In the genomic region with DNA sequence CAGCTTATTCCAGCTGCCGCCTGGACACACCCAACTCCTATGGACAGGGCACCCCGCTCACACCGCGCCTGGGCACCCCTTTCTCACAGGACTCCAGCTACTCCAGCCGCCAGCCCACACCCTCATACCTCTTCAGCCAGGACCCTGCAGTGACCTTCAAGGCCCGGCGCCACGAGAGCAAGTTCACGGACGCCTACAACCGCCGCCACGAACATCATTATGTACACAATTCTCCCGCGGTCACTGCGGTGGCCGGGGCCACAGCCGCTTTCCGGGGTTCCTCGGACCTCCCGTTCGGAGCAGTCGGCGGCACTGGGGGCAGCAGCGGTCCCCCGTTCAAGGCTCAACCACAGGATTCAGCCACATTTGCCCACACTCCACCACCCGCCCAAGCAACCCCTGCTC, we compare ENCODE assay signal across 27 cellular contexts. TPM values are rescaled to one million over a fixed set of nuclear protein-coding genes. Genes with fewer than 3 reads are reported as not detected.
A peak's percentile ranks its signal among the peaks of the same experiment; 100 is the strongest.
DNase-seq lines count a peak whose midpoint lies in the region; ATAC-seq, FAIRE-seq and TF ChIP-seq lines count a peak whose summit lies in the region.
"Had no signal": no experiment of that assay in that cellular context is flagged by ENCODE, and none has a peak within 500 bp of the region (broad histone marks: within the 10 kb centered on the region; RNA-seq: fewer than 3 reads in every experiment).

No MANE protein-coding gene starts in this region.

- H2BK12ac ChIP-seq in neuronal stem cell (ENCODE audit: low read length): no peak overlapping the region

- H2AFZ ChIP-seq in K562 (ENCODE audit: low read depth, low read length) (no peak overlapping the region), neuronal stem cell (ENCODE audit: low read length) (no peak overlapping the region)
- H2AFZ ChIP-seq: PC-9 had no signal

- no peak overlapping the region for H3K23ac ChIP-seq in neuronal stem cell (ENCODE audit: low read depth, low read length, poor library complexity)

- no peak for TF ChIP-seq EP300 in K562 (IDR thresholded peaks at IDR 0.05; ENCODE audit: low read length)
- no peak for TF ChIP-seq EP300 in stomach (IDR thresholded peaks at IDR 0.05)

- no peak overlapping the region for H3K27ac Mint-ChIP-seq in activated CD4-positive, alpha-beta T cell treated with anti-CD3 and anti-CD28 coated beads for 36 hours
- peak overlapping the region in 5 of 8 donors; percentile 8 to 75 (median 52) for H3K27ac Mint-ChIP-seq in CD8-positive, alpha-beta memory T cell
- H3K27ac Mint-ChIP-seq: mesothelial cell of epicardium, nephron progenitor cell had no signal

- peaks cover 45% of the 10 kb centered on the region for H3K4me1 Mint-ChIP-seq in activated CD4-positive, alpha-beta T cell treated with anti-CD3 and anti-CD28 coated beads for 36 hours
- H3K4me1 Mint-ChIP-seq in CD8-positive, alpha-beta memory T cell: peaks cover 43 to 75% (median 60%) of the 10 kb centered on the region in 3 donors

- peaks cover 31% of the 10 kb centered on the region for H3K79me1 ChIP-seq in neuronal stem cell (ENCODE audit: low read depth, low read length)

- no peak overlapping the region for H2BK15ac ChIP-seq in neuronal stem cell (ENCODE audit: low read length)

- H3K9ac ChIP-seq in K562 (ENCODE audit: insufficient read depth in 1 of 2, low read depth in 2 of 2, low read length in 2 of 2) (no peak overlapping the region), neuronal stem cell (ENCODE audit: low read depth, low read length, poor library complexity) (no peak overlapping the region)

- H4K20me1 ChIP-seq in K562 (replicated peaks; ENCODE audit: control insufficient read depth, insufficient read depth, low read length): peaks cover 26% of the 10 kb centered on the region

- BruUV-seq in K562 (replicated peaks; lab: Mats Ljungman, UMichigan): no TSS peak

- peaks cover 83% of the 10 kb centered on the region for H3K79me2 ChIP-seq in K562 (ENCODE audit: control insufficient read depth, insufficient read depth, low read length)

- CTCF ChIA-PET in activated CD4-positive, alpha-beta T cell treated with anti-CD3 and anti-CD28 coated beads for 36 hours (lab: Charles Lee): interaction anchor here (0.5 to 13.0 kb wide), 7 partner anchors 7 to 112 kb away, joined by 3 to 439 read pairs (median 16); a partner anchor contains a TSS
- CTCF ChIA-PET in CD8-positive, alpha-beta memory T cell (lab: Charles Lee): interaction anchor here (1.0 to 38.2 kb wide), 2 partner anchors 27 to 29 kb away, joined by 3 to 1908 read pairs; a partner anchor contains a TSS
- CTCF ChIA-PET in K562 (lab: Yijun Ruan, JAX; ENCODE audit: low intra/inter-chr PET ratio): interaction anchor here (5.5 kb wide), 1 partner anchor 14 kb away, joined by 73 read pairs; a partner anchor contains a TSS

- TF ChIP-seq POLR2A in K562 (conservative IDR thresholded peaks at IDR 0.05) (no peak), thyroid gland (IDR thresholded peaks at IDR 0.05) (no peak), stomach (IDR thresholded peaks at IDR 0.05) (no peak)

- no peak for ATAC-seq in activated CD4-positive, alpha-beta T cell treated with anti-CD3 and anti-CD28 coated beads for 36 hours
- no peak for ATAC-seq in K562

- 90% methylated on average over 22 of the region's 27 CpGs for WGBS in K562 (ENCODE audit: insufficient coverage, low coverage, missing lambda C conversion rate)
- no CpG with 5 or more reads among the region's 27 CpGs for WGBS in neuronal stem cell (ENCODE audit: extremely low coverage in 2 of 2, insufficient read length in 2 of 2, insufficient replicate concordance in 1 of 2), 2 donors
- WGBS in thyroid gland, 2 donors: 92 to 93% methylated on average over 27 of the region's 27 CpGs
- WGBS in stomach, 5 donors: 78 to 89% (median 85%) methylated on average over 21 to 27 of the region's 27 CpGs

- TF ChIP-seq CTCF in K562 (IDR thresholded peaks at IDR 0.05 in 2 of 3, conservative IDR thresholded peaks at IDR 0.05 in 1 of 3; ENCODE audit: insufficient read depth in 2 of 3, low read depth in 1 of 3, low read length in 3 of 3) (no peak), thyroid gland (IDR thresholded peaks at IDR 0.05) (no peak), stomach (IDR thresholded peaks at IDR 0.05) (no peak)

- peaks cover 36% of the 10 kb centered on the region for H3K36me3 ChIP-seq in CD8-positive, alpha-beta memory T cell (ENCODE audit: insufficient read depth, low read length)
- H3K36me3 ChIP-seq in K562 (ENCODE audit: control insufficient read depth, insufficient read depth, low read length): peaks cover 78% of the 10 kb centered on the region
- H3K36me3 ChIP-seq in neuronal stem cell (replicated peaks in 1 of 2; ENCODE audit: control insufficient read depth in 2 of 2, insufficient read depth in 2 of 2, low read length in 2 of 2): peaks cover 33 to 76% of the 10 kb centered on the region in 2 donors
- H3K36me3 ChIP-seq in thyroid gland: peaks cover 30 to 32% of the 10 kb centered on the region in 2 donors
- H3K36me3 ChIP-seq in stomach: peaks cover 38 to 57% (median 48%) of the 10 kb centered on the region in 4 donors

- peak overlapping the region; percentile 78 for H2BK5ac ChIP-seq in neuronal stem cell (ENCODE audit: low read length)

- no peak overlapping the region for H2AK5ac ChIP-seq in neuronal stem cell (ENCODE audit: low read depth, low read length)

- no peaks in the 10 kb centered on the region for H3K9me1 ChIP-seq in K562 (ENCODE audit: control insufficient read depth, insufficient read depth, low read length)

- no peaks in the 10 kb centered on the region for H3K9me3 Mint-ChIP-seq in activated CD4-positive, alpha-beta T cell treated with anti-CD3 and anti-CD28 coated beads for 36 hours (ENCODE audit: low read depth)
- H3K9me3 Mint-ChIP-seq in CD8-positive, alpha-beta memory T cell: no peaks in the 10 kb centered on the region
- H3K9me3 Mint-ChIP-seq: mesothelial cell of epicardium, nephron progenitor cell had no signal

- peaks cover 41% of the 10 kb centered on the region for H3K36me3 Mint-ChIP-seq in activated CD4-positive, alpha-beta T cell treated with anti-CD3 and anti-CD28 coated beads for 36 hours (ENCODE audit: low read depth)
- H3K36me3 Mint-ChIP-seq in CD8-positive, alpha-beta memory T cell: peaks cover 0 to 77% (median 10%) of the 10 kb centered on the region in 3 donors

- in situ Hi-C loops in K562 (cut with MboI): no loop called here

- no peak overlapping the region for H4K8ac ChIP-seq in neuronal stem cell (ENCODE audit: low read depth, low read length)

- no peak overlapping the region for H2BK120ac ChIP-seq in neuronal stem cell (ENCODE audit: low read depth, low read length)

- H3K9me3 ChIP-seq in CD8-positive, alpha-beta memory T cell (ENCODE audit: low read length): no peaks in the 10 kb centered on the region
- H3K9me3 ChIP-seq in K562 (replicated peaks; ENCODE audit: control insufficient read depth, insufficient read depth, low read depth, low read length) (no peaks in the 10 kb centered on the region), neuronal stem cell (replicated peaks in 1 of 2; ENCODE audit: control insufficient read depth in 2 of 2, insufficient read depth in 1 of 2, low read depth in 1 of 2, low read length in 2 of 2) (no peaks in the 10 kb centered on the region), thyroid gland (no peaks in the 10 kb centered on the region), stomach (no peaks in the 10 kb centered on the region)
- H3K9me3 ChIP-seq: SJSA1 had no signal

- POLR2A ChIA-PET in activated CD4-positive, alpha-beta T cell treated with anti-CD3 and anti-CD28 coated beads for 36 hours (lab: Charles Lee): interaction anchor here (3.4 kb wide), 1 partner anchor 15 kb away, joined by 32 read pairs; a partner anchor contains a TSS
- POLR2A ChIA-PET in CD8-positive, alpha-beta memory T cell (lab: Charles Lee): interaction anchor here (1.2 to 5.5 kb wide), 3 partner anchors 11 to 78 kb away, joined by 3 to 277 read pairs (median 29); a partner anchor contains a TSS
- POLR2A ChIA-PET in K562 (lab: Yijun Ruan, JAX): interaction anchor here (0.6 to 12.1 kb wide), 7 partner anchors 7 to 61 kb away, joined by 3 to 194 read pairs (median 5); a partner anchor contains a TSS

- H3K14ac ChIP-seq in neuronal stem cell (ENCODE audit: low read length): no peak overlapping the region

- H4K91ac ChIP-seq in neuronal stem cell (ENCODE audit: low read depth, low read length, poor library complexity): no peak overlapping the region

- DNase-seq in activated CD4-positive, alpha-beta T cell treated with anti-CD3 and anti-CD28 coated beads for 36 hours: peak; percentile 7
- no peak for DNase-seq in activated CD4-positive, alpha-beta T cell treated with anti-CD3 and anti-CD28 coated beads, Interleukin-2, amount 50 U/mL, for 1 hour
- DNase-seq in CD8-positive, alpha-beta memory T cell: no peak
- DNase-seq in K562 (ENCODE audit: extremely low read depth in 1 of 4, low spot score in 3 of 4) (no peak), neuronal stem cell (ENCODE audit: low spot score) (no peak), thyroid gland (no peak), stomach (no peak)
- DNase-seq in stimulated activated CD4-positive, alpha-beta T cell treated with anti-CD3 and anti-CD28 coated beads, Interleukin-4, amount 100 ng/mL, for 24 hours: no peak
- DNase-seq: activated CD4-positive, CD25-positive, alpha-beta regulatory T cell; activated gamma-delta T cell; cerebellar nuclear complex; effector CD8-positive, alpha-beta T cell; Kasumi-1; kidney glomerular epithelial cell; NCI-H1092; NCI-H2029; NCI-H226; NCI-H82; nephron progenitor cell; PC-9; stimulated activated CD4-positive, alpha-beta T cell treated with anti-CD3 and anti-CD28 coated beads, Interleukin-4, amount 100 ng/mL, for 4 hours had no signal

- TF ChIP-seq RAD21 in K562 (CRISPR knock-in tag; conservative IDR thresholded peaks at IDR 0.05 in 1 of 2, IDR thresholded peaks at IDR 0.05 in 1 of 2): no peak

- intact Hi-C loops in activated CD4-positive, alpha-beta T cell treated with anti-CD3 and anti-CD28 coated beads for 36 hours (cut with DNase I, micrococcal nuclease): loop anchor here (5.0 to 10.0 kb wide), 2 partner anchors 32 to 1555 kb away; a partner anchor contains a TSS
- intact Hi-C loops in K562 (cut with micrococcal nuclease): no loop called here
- intact Hi-C loops in thyroid gland (cut with DNase I): loop anchor here (5.0 kb wide), 1 partner anchor 112 kb away; no protein-coding TSS in a partner anchor
- intact Hi-C loops in stomach (cut with DNase I; ENCODE audit: low total_unique reads): loop anchor here (5.0 kb wide), 1 partner anchor 32 kb away; no protein-coding TSS in a partner anchor

- H3K18ac ChIP-seq in neuronal stem cell (ENCODE audit: low read length): no peak overlapping the region

- no peak overlapping the region for H3K4me3 ChIP-seq in CD8-positive, alpha-beta memory T cell (ENCODE audit: low read length)
- H3K4me3 ChIP-seq in K562 (no peak overlapping the region), neuronal stem cell (ENCODE audit: low read length in 2 of 2) (no peak overlapping the region), thyroid gland (replicated peaks in 1 of 3) (no peak overlapping the region), stomach (no peak overlapping the region)
- H3K4me3 ChIP-seq: PC-9, SJSA1 had no signal

- H3K4ac ChIP-seq in neuronal stem cell (ENCODE audit: low read length): no peak overlapping the region

- H3K4me1 ChIP-seq in CD8-positive, alpha-beta memory T cell (ENCODE audit: insufficient read depth, low read length): peaks cover 51% of the 10 kb centered on the region
- H3K4me1 ChIP-seq in K562 (replicated peaks in 1 of 2; ENCODE audit: control insufficient read depth in 2 of 2, insufficient read depth in 2 of 2, low read length in 2 of 2) (peaks cover 28 to 71% of the 10 kb centered on the region in 2 experiments), neuronal stem cell (ENCODE audit: control insufficient read depth in 2 of 2, insufficient read depth in 1 of 2, low read depth in 1 of 2, low read length in 2 of 2) (peaks cover 20 to 25% of the 10 kb centered on the region in 2 donors), thyroid gland (peaks cover 38 to 54% of the 10 kb centered on the region in 2 donors), stomach (peaks cover 59 to 90% (median 77%) of the 10 kb centered on the region in 4 donors)

- H3K27ac ChIP-seq in CD8-positive, alpha-beta memory T cell (ENCODE audit: low read depth, low read length): no peak overlapping the region
- H3K27ac ChIP-seq in K562 (ENCODE audit: extremely low read depth, low read depth, low read length): no peak overlapping the region
- no peak overlapping the region for H3K27ac ChIP-seq in neuronal stem cell (replicated peaks; ENCODE audit: low read length)
- no peak overlapping the region for H3K27ac ChIP-seq in thyroid gland
- H3K27ac ChIP-seq in stomach: peak overlapping the region in 1 of 5 donors; percentile 10
- H3K27ac ChIP-seq: PC-9, SJSA1 had no signal

- no peak overlapping the region for H3K4me3 Mint-ChIP-seq in activated CD4-positive, alpha-beta T cell treated with anti-CD3 and anti-CD28 coated beads for 36 hours
- peak overlapping the region in 6 of 7 donors; percentile 15 to 77 (median 36) for H3K4me3 Mint-ChIP-seq in CD8-positive, alpha-beta memory T cell
- H3K4me3 Mint-ChIP-seq: mesothelial cell of epicardium, nephron progenitor cell had no signal

- no peaks in the 10 kb centered on the region for H3K27me3 ChIP-seq in CD8-positive, alpha-beta memory T cell (ENCODE audit: insufficient read depth, low read length, poor library complexity, severe bottlenecking)
- H3K27me3 ChIP-seq in K562 (ENCODE audit: control insufficient read depth in 2 of 2, insufficient read depth in 2 of 2, low read length in 2 of 2) (no peaks in the 10 kb centered on the region), neuronal stem cell (ENCODE audit: control insufficient read depth in 3 of 3, insufficient read depth in 3 of 3, low read depth in 1 of 3, low read length in 3 of 3) (no peaks in the 10 kb centered on the region), thyroid gland (no peaks in the 10 kb centered on the region), stomach (no peaks in the 10 kb centered on the region)
- H3K27me3 ChIP-seq: SJSA1 had no signal

- no peak for FAIRE-seq in K562 (lab: Jason Lieb, UNC)
- FAIRE-seq: astrocyte, HTR-8/SVneo, urothelium cell line had no signal

- H3K27me3 Mint-ChIP-seq in activated CD4-positive, alpha-beta T cell treated with anti-CD3 and anti-CD28 coated beads for 36 hours: no peaks in the 10 kb centered on the region
- peaks cover 0 to 2% of the 10 kb centered on the region in 2 donors for H3K27me3 Mint-ChIP-seq in CD8-positive, alpha-beta memory T cell

- H3K4me2 ChIP-seq in K562 (ENCODE audit: insufficient read depth, low read length) (no peak overlapping the region), neuronal stem cell (ENCODE audit: insufficient read depth, low read length, poor library complexity, severe bottlenecking) (no peak overlapping the region)

RNA-seq across cellular contexts. Expression of a gene that starts 5.9 kb away (rescaled TPM):
- 10 to 100 TPM; 13.7 to 14.0 TPM for total RNA-seq in activated CD4-positive, alpha-beta T cell treated with anti-CD3 and anti-CD28 coated beads for 36 hours
- 10 to 100 TPM; 31.3 to 31.9 TPM for total RNA-seq in CD8-positive, alpha-beta memory T cell
- 2.4 TPM for polyA plus RNA-seq in CD8-positive, alpha-beta memory T cell
- 15.2 and 26.5 TPM in 2 replicates for total RNA-seq in K562 (2011; cell fraction: chromatin; rRNA removed; ENCODE audit: low replicate concordance)
- total RNA-seq in K562 (2011; cell fraction: nucleolus; rRNA removed): 12.8 and 13.4 TPM in 2 replicates
- 10.8 and 11.7 TPM in 2 replicates for total RNA-seq in K562 (2011; cell fraction: nucleoplasm; rRNA removed)
- total RNA-seq in K562 (2014; rRNA removed) (2.9 and 4.7 TPM in 2 replicates), K562 (2014; rRNA removed; fragmentation: Illumina TruSeq; extraction: Trizol) (0.99 and 1.4 TPM in 2 replicates), K562 (2015; rRNA removed; fragmentation: Illumina TruSeq; extraction: Trizol) (2.1 and 3.1 TPM in 2 replicates), K562 (2021) (23.6 and 26.6 TPM in 2 replicates), thyroid gland (10 to 100 TPM in 3 of 4 donors, 1 to 10 TPM in 1; 7.3 to 16.5 (median 11.7) TPM), stomach (10 to 100 TPM in 3 of 5 donors, 1 to 10 TPM in 2; 7.2 to 27.5 (median 11.7) TPM)
- polyA plus RNA-seq in K562 (2011; rRNA removed) (0.77 and 1.1 TPM in 2 replicates), K562 (2014; fragmentation: Illumina TruSeq; extraction: Trizol) (6.1 and 10.6 TPM in 2 replicates), K562 (2014; fragmentation: Nextera tagmentation; extraction: Ambion mirVana) (1 to 10 TPM in 1 of 2 experiments, under 1 TPM in 1; 0.48 to 2.3 TPM), K562 (2014; rRNA removed) (6.9 and 7.1 TPM in 2 replicates), stomach (1 to 10 TPM; 3.2 to 5.4 (median 5.3) TPM)
- 0.75 and 1.0 TPM in 2 replicates for polyA plus RNA-seq in K562 (2011; cell fraction: cytosol; rRNA removed)
- polyA plus RNA-seq in K562 (2011; cell fraction: nucleus; rRNA removed): 4.0 and 7.0 TPM in 2 replicates
- polyA plus RNA-seq in K562 (2012): 8.4 and 8.6 TPM in 2 replicates
- 1.2 and 1.3 TPM in 2 replicates for polyA minus RNA-seq in K562 (2011; rRNA and poly(A)+ RNA removed)
- polyA minus RNA-seq in K562 (2011; cell fraction: cytosol; rRNA and poly(A)+ RNA removed): 5.6 and 7.3 TPM in 2 replicates
- polyA minus RNA-seq in K562 (2011; cell fraction: nucleus; rRNA and poly(A)+ RNA removed): 2.8 and 3.1 TPM in 2 replicates
- polyA plus RNA-seq in neuronal stem cell (2013, experiment 1 of 2): 6.1 TPM
- polyA plus RNA-seq in neuronal stem cell (2013, experiment 2 of 2): 6.2 TPM

RNA-seq across cellular contexts. Expression of a gene that starts 16.2 kb away (rescaled TPM):
- 100 to 1,000 TPM in 1 of 2 experiments, 10 to 100 TPM in 1; 100.0 to 105 TPM for total RNA-seq in activated CD4-positive, alpha-beta T cell treated with anti-CD3 and anti-CD28 coated beads for 36 hours
- total RNA-seq in CD8-positive, alpha-beta memory T cell: 100 to 1,000 TPM; 145 to 152 TPM
- 139 TPM for polyA plus RNA-seq in CD8-positive, alpha-beta memory T cell
- 78.6 and 99.1 TPM in 2 replicates for total RNA-seq in K562 (2011; cell fraction: chromatin; rRNA removed; ENCODE audit: low replicate concordance)
- total RNA-seq in K562 (2011; cell fraction: nucleolus; rRNA removed): 34.0 and 38.0 TPM in 2 replicates
- 43.6 and 46.6 TPM in 2 replicates for total RNA-seq in K562 (2011; cell fraction: nucleoplasm; rRNA removed)
- total RNA-seq in K562 (2014; rRNA removed): 3.5 and 3.9 TPM in 2 replicates
- total RNA-seq in K562 (2014; rRNA removed; fragmentation: Illumina TruSeq; extraction: Trizol): 3.1 and 3.9 TPM in 2 replicates
- 4.3 and 4.8 TPM in 2 replicates for total RNA-seq in K562 (2015; rRNA removed; fragmentation: Illumina TruSeq; extraction: Trizol)
- total RNA-seq in K562 (2021): 10.1 and 10.4 TPM in 2 replicates
- polyA plus RNA-seq in K562 (2011; rRNA removed): 4.0 and 6.3 TPM in 2 replicates
- polyA plus RNA-seq in K562 (2011; cell fraction: cytosol; rRNA removed): 1.2 and 2.6 TPM in 2 replicates
- polyA plus RNA-seq in K562 (2011; cell fraction: nucleus; rRNA removed): 21.6 and 23.6 TPM in 2 replicates
- polyA plus RNA-seq in K562 (2012): 3.9 and 4.4 TPM in 2 replicates
- polyA plus RNA-seq in K562 (2014; fragmentation: Illumina TruSeq; extraction: Trizol): 4.3 and 5.4 TPM in 2 replicates
- polyA plus RNA-seq in K562 (2014; fragmentation: Nextera tagmentation; extraction: Ambion mirVana): under 1 TPM; 0.13 to 0.45 TPM
- 8.8 and 9.5 TPM in 2 replicates for polyA plus RNA-seq in K562 (2014; rRNA removed)
- polyA minus RNA-seq in K562 (2011; rRNA and poly(A)+ RNA removed): 3.8 and 8.5 TPM in 2 replicates
- 2.6 and 4.0 TPM in 2 replicates for polyA minus RNA-seq in K562 (2011; cell fraction: cytosol; rRNA and poly(A)+ RNA removed)
- 19.9 and 31.2 TPM in 2 replicates for polyA minus RNA-seq in K562 (2011; cell fraction: nucleus; rRNA and poly(A)+ RNA removed)
- polyA plus RNA-seq in neuronal stem cell (2013, experiment 1 of 2): 16.5 TPM
- 15.5 TPM for polyA plus RNA-seq in neuronal stem cell (2013, experiment 2 of 2)
- 100 to 1,000 TPM in 1 of 4 donors, 10 to 100 TPM in 3; 22.8 to 105 (median 69.9) TPM for total RNA-seq in thyroid gland
- total RNA-seq in stomach: 100 to 1,000 TPM in 1 of 5 donors, 10 to 100 TPM in 3, 1 to 10 TPM in 1; 8.0 to 105 (median 29.5) TPM
- 10 to 100 TPM in 2 of 3 donors, 1 to 10 TPM in 1; 3.2 to 36.4 (median 13.6) TPM for polyA plus RNA-seq in stomach

RNA-seq across cellular contexts. Expression of a gene that starts 48.9 kb away (rescaled TPM):
- total RNA-seq in activated CD4-positive, alpha-beta T cell treated with anti-CD3 and anti-CD28 coated beads for 36 hours: not detected
- total RNA-seq in CD8-positive, alpha-beta memory T cell: not detected
- not detected for polyA plus RNA-seq in CD8-positive, alpha-beta memory T cell
- total RNA-seq in K562 (2011; cell fraction: chromatin; rRNA removed; ENCODE audit: low replicate concordance): 0.53 TPM in 1 of 2 replicates, not detected in the other
- 0.33 TPM in 1 of 2 replicates, not detected in the other for total RNA-seq in K562 (2011; cell fraction: nucleolus; rRNA removed)
- not detected in 2 replicates for total RNA-seq in K562 (2011; cell fraction: nucleoplasm; rRNA removed)
- 0.23 TPM in 1 of 2 replicates, not detected in the other for total RNA-seq in K562 (2014; rRNA removed)
- total RNA-seq in K562 (2014; rRNA removed; fragmentation: Illumina TruSeq; extraction: Trizol): not detected in 2 replicates
- total RNA-seq in K562 (2015; rRNA removed; fragmentation: Illumina TruSeq; extraction: Trizol): not detected in 2 replicates
- 0.29 TPM in 2 replicates for total RNA-seq in K562 (2021)
- 0.06 TPM in 1 of 2 replicates, not detected in the other for polyA plus RNA-seq in K562 (2011; rRNA removed)
- 0.04 and 0.18 TPM in 2 replicates for polyA plus RNA-seq in K562 (2011; cell fraction: cytosol; rRNA removed)
- polyA plus RNA-seq in K562 (2011; cell fraction: nucleus; rRNA removed): not detected in 2 replicates
- 0.08 and 0.36 TPM in 2 replicates for polyA plus RNA-seq in K562 (2012)
- not detected in 2 replicates for polyA plus RNA-seq in K562 (2014; fragmentation: Illumina TruSeq; extraction: Trizol)
- polyA plus RNA-seq in K562 (2014; fragmentation: Nextera tagmentation; extraction: Ambion mirVana): under 1 TPM; 0.07 TPM
- 0.09 TPM in 1 of 2 replicates, not detected in the other for polyA plus RNA-seq in K562 (2014; rRNA removed)
- polyA minus RNA-seq in K562 (2011; rRNA and poly(A)+ RNA removed): 0.53 TPM in 1 of 2 replicates, not detected in the other
- not detected in 2 replicates for polyA minus RNA-seq in K562 (2011; cell fraction: cytosol; rRNA and poly(A)+ RNA removed)
- polyA minus RNA-seq in K562 (2011; cell fraction: nucleus; rRNA and poly(A)+ RNA removed): not detected in 2 replicates
- 0.13 TPM for polyA plus RNA-seq in neuronal stem cell (2013, experiment 1 of 2)
- polyA plus RNA-seq in neuronal stem cell (2013, experiment 2 of 2): 0.18 TPM
- total RNA-seq in thyroid gland: 1 to 10 TPM in 1 of 4 donors, under 1 TPM in 2, not detected in 1; 0.39 to 1.2 (median 0.78) TPM
- under 1 TPM in 1 of 5 donors, not detected in 4; 0.73 TPM for total RNA-seq in stomach
- polyA plus RNA-seq in stomach: 1 to 10 TPM in 1 of 3 donors, under 1 TPM in 1, not detected in 1; 0.40 to 3.1 TPM
- total RNA-seq: astrocyte; T-helper 2 cell treated with Interferon-gamma antibody and Interleukin-4, amounts not matched to agents 100 ng/mL and 5 ng/mL, for 36 hours had no signal
